ENCODE assay signal across 20 cellular contexts in genomic region chr13:44540761-44541434, GRCh38.
"Had no signal": no experiment of that assay in that cellular context is flagged by ENCODE, and none has a peak within 500 bp of the region (broad histone marks: within the 10 kb centered on the region; RNA-seq: fewer than 3 reads in every experiment).

No MANE protein-coding gene starts in this region.

- H3K4me3 Mint-ChIP-seq: activated CD4-positive, alpha-beta T cell treated with anti-CD3 and anti-CD28 coated beads, Interleukin-2, amount 10 ng/mL, durations not matched to agents 7 days and 5 days; stimulated activated naive B cell treated with anti-CD40 and anti-IgM and Interleukin-4, amounts not matched to agents 10 μg/mL and 1 μg/mL and 100 μg/mL, for 72 hours had no signal

- DNase-seq: activated CD4-positive, alpha-beta T cell treated with anti-CD3 and anti-CD28 coated beads, Interleukin-2, amount 10 ng/mL, durations not matched to agents 7 days and 5 days; activated CD8-positive, alpha-beta memory T cell treated with anti-CD3 and anti-CD28 coated beads for 24 hours; activated CD8-positive, alpha-beta memory T cell treated with anti-CD3 and anti-CD28 coated beads, Interleukin-2, amount 50 U/mL, for 48 hours; activated effector memory CD4-positive, alpha-beta T cell treated with anti-CD3 and anti-CD28 coated beads, Interleukin-2, amount 50 U/mL, for 16 hours; activated naive CD4-positive, alpha-beta T cell treated with anti-CD3 and anti-CD28 coated beads, Interleukin-2, amount 50 U/mL, for 16 hours; activated T-cell treated with anti-CD3 and anti-CD28 coated beads, Interleukin-2, amount 50 U/mL, for 48 hours; aorta; dorsolateral prefrontal cortex; foreskin fibroblast; glutamatergic neuron; hippocampal formation; kidney; left ventricle myocardium superior; sigmoid colon; spleen; stimulated activated naive B cell treated with anti-CD40 and anti-IgM and Interleukin-4, amounts not matched to agents 10 μg/mL and 1 μg/mL and 100 μg/mL, for 72 hours; thyroid gland; uterus had no signal

- ATAC-seq: left ventricle myocardium superior; stimulated activated naive B cell treated with anti-CD40 and anti-IgM and Interleukin-4, amounts not matched to agents 10 μg/mL and 1 μg/mL and 100 μg/mL, for 72 hours had no signal

- FAIRE-seq: kidney had no signal

- H3K4me3 ChIP-seq: sigmoid colon, spleen, thyroid gland, uterus had no signal

- H3K27ac ChIP-seq: dorsolateral prefrontal cortex, epithelial cell of prostate, parathyroid adenoma, sigmoid colon, spleen, thyroid gland, uterus had no signal

- H3K9me3 Mint-ChIP-seq: activated CD4-positive, alpha-beta T cell treated with anti-CD3 and anti-CD28 coated beads, Interleukin-2, amount 10 ng/mL, durations not matched to agents 7 days and 5 days; stimulated activated naive B cell treated with anti-CD40 and anti-IgM and Interleukin-4, amounts not matched to agents 10 μg/mL and 1 μg/mL and 100 μg/mL, for 72 hours had no signal

- H3K9me3 ChIP-seq: sigmoid colon, spleen, thyroid gland, uterus had no signal

- H3K27ac Mint-ChIP-seq: activated CD4-positive, alpha-beta T cell treated with anti-CD3 and anti-CD28 coated beads, Interleukin-2, amount 10 ng/mL, durations not matched to agents 7 days and 5 days; stimulated activated naive B cell treated with anti-CD40 and anti-IgM and Interleukin-4, amounts not matched to agents 10 μg/mL and 1 μg/mL and 100 μg/mL, for 72 hours had no signal

- H3K9ac ChIP-seq: parathyroid adenoma had no signal

- H3K27me3 Mint-ChIP-seq: activated CD4-positive, alpha-beta T cell treated with anti-CD3 and anti-CD28 coated beads, Interleukin-2, amount 10 ng/mL, durations not matched to agents 7 days and 5 days; stimulated activated naive B cell treated with anti-CD40 and anti-IgM and Interleukin-4, amounts not matched to agents 10 μg/mL and 1 μg/mL and 100 μg/mL, for 72 hours had no signal

- H3K27me3 ChIP-seq: dorsolateral prefrontal cortex, sigmoid colon, spleen, thyroid gland, uterus had no signal

- H2AFZ ChIP-seq: parathyroid adenoma had no signal

- H3K4me1 ChIP-seq: sigmoid colon, spleen, uterus had no signal

- H3K79me2 ChIP-seq: parathyroid adenoma had no signal

- H3K36me3 Mint-ChIP-seq: stimulated activated naive B cell treated with anti-CD40 and anti-IgM and Interleukin-4, amounts not matched to agents 10 μg/mL and 1 μg/mL and 100 μg/mL, for 72 hours had no signal

- H3K36me3 ChIP-seq: thyroid gland, uterus had no signal
